ENCODE assay signal across 8 cellular contexts in genomic region chr10:58531084-58531695, GRCh38. TPM values are rescaled to one million over a fixed set of nuclear protein-coding genes. Genes with fewer than 3 reads are reported as not detected.
DNase-seq lines count a peak whose midpoint lies in the region; ATAC-seq, FAIRE-seq and TF ChIP-seq lines count a peak whose summit lies in the region.

No MANE protein-coding gene starts in this region.

- ATAC-seq in GM18520 (IDR thresholded peaks at IDR 0.05; ENCODE audit: unreplicated experiment) (peak; percentile 91), HG02973 (IDR thresholded peaks at IDR 0.05; ENCODE audit: unreplicated experiment) (peak; percentile 97)

- no peak overlapping the region for H2AFZ ChIP-seq in endothelial cell of umbilical vein (ENCODE audit: low read depth, low read length)

- peaks cover 4% of the 10 kb centered on the region for H3K4me1 ChIP-seq in BE2C
- H3K4me1 ChIP-seq in endothelial cell of umbilical vein (ENCODE audit: control insufficient read depth, extremely low read depth, insufficient read depth, low read length) = no peaks in the 10 kb centered on the region

- peak; percentile 90 for TF ChIP-seq CTCF in BE2C (IDR thresholded peaks at IDR 0.05; ENCODE audit: low read depth, low read length)
- peak; percentile 64 to 75 for TF ChIP-seq CTCF in endothelial cell of umbilical vein (IDR thresholded peaks at IDR 0.05; ENCODE audit: extremely low read depth in 1 of 2, insufficient read depth in 1 of 2, low read depth in 1 of 2, low read length in 2 of 2)
- peak; percentile 82 for TF ChIP-seq CTCF in nephron progenitor cell (IDR thresholded peaks at IDR 0.05)

- H3K27ac Mint-ChIP-seq in nephron progenitor cell = no peak overlapping the region

- H3K4me3 ChIP-seq in BE2C (ENCODE audit: low read depth, low read length) (no peak overlapping the region), endothelial cell of umbilical vein (replicated peaks in 1 of 3; ENCODE audit: insufficient read depth in 1 of 3, low read depth in 1 of 3, low read length in 3 of 3) (no peak overlapping the region)

- intact Hi-C loops in endothelial cell of umbilical vein (cut with micrococcal nuclease) = loop anchor here (1.0 to 10.0 kb wide), 7 partner anchors 110 to 704 kb away; no protein-coding TSS in a partner anchor

- no peak overlapping the region for H3K9ac ChIP-seq in endothelial cell of umbilical vein (replicated peaks; ENCODE audit: extremely low read depth, insufficient read depth, low read length)

- no TSS peak for BruUV-seq in endothelial cell of umbilical vein (replicated peaks; lab: Mats Ljungman, UMichigan)

- H3K9me3 ChIP-seq in BE2C (no peaks in the 10 kb centered on the region), endothelial cell of umbilical vein (replicated peaks; ENCODE audit: control insufficient read depth, insufficient read depth, low read length) (no peaks in the 10 kb centered on the region)

- H3K36me3 Mint-ChIP-seq in nephron progenitor cell (ENCODE audit: low read depth) = peaks cover 5% of the 10 kb centered on the region

- POLR2A ChIA-PET in endothelial cell of umbilical vein (lab: Charles Lee) = no interaction called here

- H3K79me2 ChIP-seq in endothelial cell of umbilical vein (ENCODE audit: control insufficient read depth, insufficient read depth, low read length) = no peaks in the 10 kb centered on the region

- H3K4me2 ChIP-seq in endothelial cell of umbilical vein (ENCODE audit: insufficient read depth, low read length) = no peak overlapping the region

- peak; percentile 68 for DNase-seq in BE2C
- peak; percentile 32 for DNase-seq in NCI-H2029 treated with DMSO at 0.1 percent for 48 hours (lab: John Stamatoyannopoulos, UW)
- peak; percentile 36 for DNase-seq in activated CD4-positive, CD25-positive, alpha-beta regulatory T cell treated with anti-CD3 and anti-CD28 coated beads, Interleukin-2, amount 50 U/mL, for 72 hours
- DNase-seq in endothelial cell of umbilical vein (ENCODE audit: low read depth, low spot score) = peak; percentile 68
- DNase-seq in nephron progenitor cell = peak; percentile 72
- DNase-seq in cerebellar nuclear complex (lab: John Stamatoyannopoulos, UW) = no peak

- H3K4me1 Mint-ChIP-seq in nephron progenitor cell = no peaks in the 10 kb centered on the region

- CTCF ChIA-PET in endothelial cell of umbilical vein (lab: Charles Lee) = interaction anchor here (0.6 to 2.8 kb wide), 31 partner anchors 9 to 1093 kb away, joined by 3 to 18 read pairs (median 4); partner anchors contain the start of gene BICC1

- H3K9me3 Mint-ChIP-seq in nephron progenitor cell = peaks cover 36% of the 10 kb centered on the region

- TF ChIP-seq POLR2A in endothelial cell of umbilical vein (IDR thresholded peaks at IDR 0.05; ENCODE audit: low read depth, low read length) = no peak

- H3K27me3 ChIP-seq in BE2C (no peaks in the 10 kb centered on the region), endothelial cell of umbilical vein (ENCODE audit: control insufficient read depth in 2 of 2, insufficient read depth in 2 of 2, low read length in 2 of 2) (no peaks in the 10 kb centered on the region)

- H3K27me3 Mint-ChIP-seq in nephron progenitor cell (ENCODE audit: low read depth, poor library complexity) = peaks cover 7% of the 10 kb centered on the region

- dilution Hi-C loops in endothelial cell of umbilical vein (cut with MboI; ENCODE audit: extremely low pct_ligation_motif_present, low sequenced_read_pairs) = no loop called here

- H4K20me1 ChIP-seq in endothelial cell of umbilical vein (replicated peaks; ENCODE audit: control insufficient read depth, extremely low read depth, insufficient read depth, low read length) = no peaks in the 10 kb centered on the region

- H3K36me3 ChIP-seq in BE2C (no peaks in the 10 kb centered on the region), endothelial cell of umbilical vein (ENCODE audit: control insufficient read depth in 2 of 2, extremely low read depth in 1 of 2, insufficient read depth in 2 of 2, low read length in 2 of 2) (no peaks in the 10 kb centered on the region)

- H3K9me1 ChIP-seq in endothelial cell of umbilical vein (replicated peaks; ENCODE audit: control insufficient read depth, extremely low read depth, insufficient read depth, low read length) = no peaks in the 10 kb centered on the region

- no peak overlapping the region for H3K4me3 Mint-ChIP-seq in nephron progenitor cell

- FAIRE-seq in endothelial cell of umbilical vein (lab: Jason Lieb, UNC) = peak; percentile 82

- no peak overlapping the region for H3K27ac ChIP-seq in endothelial cell of umbilical vein (ENCODE audit: insufficient read depth, low read depth, low read length)

TF ChIP-seq in endothelial cell of umbilical vein, 7 proteins besides CTCF, POLR2A, EP300 and RAD21:
- TF ChIP-seq MAX (IDR thresholded peaks at IDR 0.05; ENCODE audit: insufficient read depth, insufficient read length) = no peak
- no peak for TF ChIP-seq POLR2AphosphoS5 (IDR thresholded peaks at IDR 0.05; ENCODE audit: insufficient read depth, low read depth, low read length)
- TF ChIP-seq GATA2 (IDR thresholded peaks at IDR 0.05; ENCODE audit: insufficient read depth, insufficient read length, low read depth, low read length) = no peak
- TF ChIP-seq MYC (IDR thresholded peaks at IDR 0.05; ENCODE audit: low read depth, low read length) = no peak
- TF ChIP-seq EZH2 (IDR thresholded peaks at IDR 0.05; ENCODE audit: borderline replicate concordance, low read depth, low read length, severe bottlenecking) = no peak
- no peak for TF ChIP-seq JUN (IDR thresholded peaks at IDR 0.05; ENCODE audit: borderline replicate concordance, insufficient read depth, insufficient read length, low read depth)
- TF ChIP-seq FOS (IDR thresholded peaks at IDR 0.05; ENCODE audit: borderline replicate concordance, insufficient read depth, low read length) = no peak

RNA-seq across cellular contexts. Expression of gene BICC1, which starts 18.5 kb away (rescaled TPM):
- polyA plus RNA-seq in BE2C (2012; ENCODE audit: insufficient read depth, insufficient read length, low read depth) = 4.8 TPM
- 0.29 and 0.32 TPM in 2 replicates for total RNA-seq in endothelial cell of umbilical vein
- polyA plus RNA-seq in endothelial cell of umbilical vein = 0.06 and 0.08 TPM in 2 replicates
- polyA plus RNA-seq in endothelial cell of umbilical vein (2011; cell fraction: cytosol; rRNA removed) = 0.01 and 0.03 TPM in 2 replicates
- polyA plus RNA-seq in endothelial cell of umbilical vein (2011; cell fraction: nucleus; rRNA removed) = 0.03 and 0.07 TPM in 2 replicates
- not detected in 2 replicates for polyA plus RNA-seq in endothelial cell of umbilical vein (2012)
- 0.39 and 0.45 TPM in 2 replicates for polyA minus RNA-seq in endothelial cell of umbilical vein
- 7.7 TPM for polyA minus RNA-seq in endothelial cell of umbilical vein (2011; cell fraction: cytosol; rRNA and poly(A)+ RNA removed)
- 0.29 TPM in 1 of 2 replicates, not detected in the other for polyA minus RNA-seq in endothelial cell of umbilical vein (2011; cell fraction: nucleus; rRNA and poly(A)+ RNA removed)

Comparison
In these comparisons a context has a peak if more than half of its experiments do, and no peak if none do; other contexts are left out.
1. DNase-seq: peak in BE2C (single experiment), NCI-H2029 treated with DMSO at 0.1 percent for 48 hours (single experiment), activated CD4-positive, CD25-positive, alpha-beta regulatory T cell treated with anti-CD3 and anti-CD28 coated beads, Interleukin-2, amount 50 U/mL, for 72 hours (single experiment), endothelial cell of umbilical vein (single experiment) and nephron progenitor cell (single experiment); none in cerebellar nuclear complex (0 of 2).
2. Peak in every context shown above with its lines, with median percentiles within 50 percentile points of each other: CTCF ChIP-seq.